Comparison of ENCODE assay signal across 8 cellular contexts in the genomic region with DNA sequence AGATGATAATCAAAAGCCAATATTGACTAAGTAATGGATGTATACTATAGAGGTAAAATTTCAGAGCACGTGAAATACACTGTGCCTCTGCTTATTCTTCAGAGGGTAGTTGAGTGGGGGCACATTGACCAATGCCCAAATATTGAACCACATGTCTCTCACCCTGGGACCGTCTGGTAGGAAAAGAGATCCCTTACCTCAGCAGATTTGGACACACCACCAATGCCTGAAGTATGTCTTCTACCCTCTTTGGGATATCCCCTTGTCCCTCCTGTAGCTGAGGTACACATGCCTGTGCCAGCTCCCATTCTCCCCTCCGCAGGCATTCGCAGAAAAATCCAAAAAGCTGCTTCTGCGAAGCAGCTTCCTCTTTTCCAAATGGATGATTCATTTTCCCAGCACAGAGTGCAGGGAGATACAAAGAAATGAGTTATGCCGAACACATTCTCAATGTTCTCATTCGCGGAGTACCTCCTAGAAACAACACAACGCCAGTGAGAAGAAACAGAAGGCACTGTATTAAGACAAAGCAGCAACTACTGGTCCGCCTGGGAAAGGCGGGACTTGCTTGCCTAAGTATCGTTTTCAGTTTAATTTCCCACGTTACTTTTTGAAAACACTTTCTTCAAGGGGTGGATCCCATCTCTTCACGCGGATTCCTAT. TPM values are rescaled to one million over a fixed set of nuclear protein-coding genes. Genes with fewer than 3 reads are reported as not detected.
DNase-seq lines count a peak whose midpoint lies in the region; ATAC-seq and TF ChIP-seq lines count a peak whose summit lies in the region.

No MANE protein-coding gene starts in this region.

- H3K9me3 Mint-ChIP-seq in activated naive CD8-positive, alpha-beta T cell treated with anti-CD3 and anti-CD28 coated beads for 36 hours = no peaks in the 10 kb centered on the region

- H3K4me2 ChIP-seq in BLaER1 = peak overlapping the region; percentile 94

- intact Hi-C loops in spleen (cut with DNase I; ENCODE audit: low total_unique reads) = no loop called here

- no peak for TF ChIP-seq CTCF in spleen (IDR thresholded peaks at IDR 0.05 in 8 of 11, conservative IDR thresholded peaks at IDR 0.05 in 3 of 11)

- H3K36me3 Mint-ChIP-seq in activated naive CD8-positive, alpha-beta T cell treated with anti-CD3 and anti-CD28 coated beads for 36 hours = peaks cover 12% of the 10 kb centered on the region

- H4K20me1 ChIP-seq in BLaER1 = no peaks in the 10 kb centered on the region

- no peak for DNase-seq in activated naive CD8-positive, alpha-beta T cell treated with anti-CD3 and anti-CD28 coated beads for 36 hours
- DNase-seq in spleen = no peak
- DNase-seq in NCI-H2029 treated with DMSO at 0.1 percent for 48 hours (lab: John Stamatoyannopoulos, UW) = no peak
- DNase-seq in cerebellum (ENCODE audit: low spot score) = no peak

- H3K27ac ChIP-seq in BLaER1 (peak overlapping the region; percentile 71), HUES6 (ENCODE audit: low read depth, low read length) (0 out of 2 replicates have a peak overlapping the region, but pooled peaks have one; percentile 12), iPS-20b (ENCODE audit: low read length) (peak overlapping the region; percentile 61), spleen (peak overlapping the region; percentile 71 to 90 (median 86))

- H3K36me3 ChIP-seq in BLaER1 (peaks cover 20% of the 10 kb centered on the region), HUES6 (ENCODE audit: control insufficient read depth, insufficient read depth, low read length) (peaks cover 21% of the 10 kb centered on the region), iPS-20b (ENCODE audit: insufficient read depth, low read depth, low read length) (peaks cover 27% of the 10 kb centered on the region), spleen (peaks cover 0 to 37% (median 20%) of the 10 kb centered on the region in 6 donors)

- no peaks in the 10 kb centered on the region for H3K27me3 Mint-ChIP-seq in activated naive CD8-positive, alpha-beta T cell treated with anti-CD3 and anti-CD28 coated beads for 36 hours

- no peak for TF ChIP-seq POLR2A in spleen (IDR thresholded peaks at IDR 0.05)

- H3K9me3 ChIP-seq in BLaER1 (no peaks in the 10 kb centered on the region), HUES6 (ENCODE audit: control insufficient read depth, insufficient read depth, low read depth, low read length) (no peaks in the 10 kb centered on the region), iPS-20b (ENCODE audit: insufficient read depth, low read depth, low read length) (no peaks in the 10 kb centered on the region), spleen (no peaks in the 10 kb centered on the region)

- H3K27me3 ChIP-seq in BLaER1 (no peaks in the 10 kb centered on the region), HUES6 (ENCODE audit: control insufficient read depth, insufficient read depth, low read length) (no peaks in the 10 kb centered on the region), iPS-20b (ENCODE audit: insufficient read depth, low read length) (no peaks in the 10 kb centered on the region), spleen (replicated peaks in 1 of 7) (no peaks in the 10 kb centered on the region)

- H3K4me3 ChIP-seq in BLaER1 (peak overlapping the region; percentile 82), HUES6 (ENCODE audit: low read depth, low read length) (peak overlapping the region; percentile 83), iPS-20b (ENCODE audit: low read length) (peak overlapping the region; percentile 99), spleen (peak overlapping the region; percentile 71 to 95 (median 78))

- H3K27ac Mint-ChIP-seq in activated naive CD8-positive, alpha-beta T cell treated with anti-CD3 and anti-CD28 coated beads for 36 hours = peak overlapping the region; percentile 85

- H3K4me1 ChIP-seq in BLaER1 = peaks cover 34% of the 10 kb centered on the region
- H3K4me1 ChIP-seq in HUES6 (ENCODE audit: control insufficient read depth, insufficient read depth, low read length) = peaks cover 8% of the 10 kb centered on the region
- H3K4me1 ChIP-seq in iPS-20b (ENCODE audit: insufficient read depth, low read length) = peaks cover 11% of the 10 kb centered on the region
- peaks cover 25 to 79% (median 57%) of the 10 kb centered on the region in 6 donors for H3K4me1 ChIP-seq in spleen

- H3K4me3 Mint-ChIP-seq in activated naive CD8-positive, alpha-beta T cell treated with anti-CD3 and anti-CD28 coated beads for 36 hours = peak overlapping the region; percentile 87

- H3K4me1 Mint-ChIP-seq in activated naive CD8-positive, alpha-beta T cell treated with anti-CD3 and anti-CD28 coated beads for 36 hours = peaks cover 35% of the 10 kb centered on the region

- WGBS in spleen, 5 donors = 10 to 11% (median 11%) methylated on average over 15 of the region's 15 CpGs

- ATAC-seq in HG02840 (IDR thresholded peaks at IDR 0.05; ENCODE audit: low FRiP score, unreplicated experiment) = no peak

- peak overlapping the region; percentile 83 for H3K9ac ChIP-seq in BLaER1
- peak overlapping the region; percentile 72 for H3K9ac ChIP-seq in HUES6 (ENCODE audit: low read length)
- peak overlapping the region; percentile 96 for H3K9ac ChIP-seq in iPS-20b (ENCODE audit: low read depth, low read length)

RNA-seq across cellular contexts. Expression of a gene that starts 0.7 kb away (rescaled TPM):
- 10 to 100 TPM; 18.2 to 20.0 TPM for total RNA-seq in activated naive CD8-positive, alpha-beta T cell treated with anti-CD3 and anti-CD28 coated beads for 36 hours
- total RNA-seq in spleen = 10 to 100 TPM; 33.0 to 43.5 (median 39.9) TPM
- polyA plus RNA-seq in spleen = 1 to 10 TPM; 3.6 to 8.0 (median 4.5) TPM
- 25.6 TPM for total RNA-seq in cerebellum

RNA-seq across cellular contexts. Expression of a gene that starts 3.9 kb away (rescaled TPM):
- total RNA-seq in activated naive CD8-positive, alpha-beta T cell treated with anti-CD3 and anti-CD28 coated beads for 36 hours = 10 to 100 TPM; 27.4 to 31.6 TPM
- total RNA-seq in spleen (10 to 100 TPM; 28.5 to 43.7 (median 34.1) TPM), cerebellum (26.5 TPM)
- 1 to 10 TPM; 4.2 to 5.0 (median 4.9) TPM for polyA plus RNA-seq in spleen

Comparison
In these comparisons a context has a peak if more than half of its experiments do, and no peak if none do; other contexts are left out.
1. H3K27ac ChIP-seq: peak in every context shown above with its lines; median percentile 86 in spleen; 71 in BLaER1; 61 in iPS-20b; 12 in HUES6.